In genomic region chr11:10155793-10156490, GRCh38 we compare ENCODE assay signal across 18 cellular contexts.
DNase-seq lines count a peak whose midpoint lies in the region; ATAC-seq, FAIRE-seq and TF ChIP-seq lines count a peak whose summit lies in the region.
"Had no signal": no experiment of that assay in that cellular context is flagged by ENCODE, and none has a peak within 500 bp of the region (broad histone marks: within the 10 kb centered on the region; RNA-seq: fewer than 3 reads in every experiment).

No MANE protein-coding gene starts in this region.

- H3K27ac ChIP-seq in mammary epithelial cell (ENCODE audit: insufficient read depth, low read depth, low read length), result no peak overlapping the region
- no peak overlapping the region for H3K27ac ChIP-seq in pancreas
- no peak overlapping the region for H3K27ac ChIP-seq in MM.1S (ENCODE audit: low read length)
- H3K27ac ChIP-seq: spleen, WERI-Rb-1 had no signal

- no TSS peak for BruUV-seq in mammary epithelial cell (replicated peaks; lab: Mats Ljungman, UMichigan)

- CTCF ChIA-PET in mammary epithelial cell (lab: Charles Lee; ENCODE audit: low non-redundant PET), result no interaction called here

- TF ChIP-seq CTCF in mammary epithelial cell (conservative IDR thresholded peaks at IDR 0.05 in 1 of 2, IDR thresholded peaks at IDR 0.05 in 1 of 2; ENCODE audit: extremely low read depth in 1 of 2, insufficient read depth in 1 of 2, low read depth in 1 of 2, low read length in 2 of 2), result no peak
- TF ChIP-seq CTCF in pancreas (IDR thresholded peaks at IDR 0.05), result no peak
- no peak for TF ChIP-seq CTCF in MM.1S (IDR thresholded peaks at IDR 0.05; ENCODE audit: low read length)

- no peaks in the 10 kb centered on the region for H3F3A ChIP-seq in MM.1S (ENCODE audit: insufficient read depth, low read length)

- no peak overlapping the region for H2AFZ ChIP-seq in mammary epithelial cell (ENCODE audit: low read depth, low read length)
- no peak overlapping the region for H2AFZ ChIP-seq in MM.1S (ENCODE audit: low read length)

- H3K9me3 ChIP-seq in mammary epithelial cell (replicated peaks; ENCODE audit: insufficient read depth, low read length) (no peaks in the 10 kb centered on the region), pancreas (no peaks in the 10 kb centered on the region), MM.1S (replicated peaks; ENCODE audit: insufficient read depth, low read length) (no peaks in the 10 kb centered on the region)

- H3K27me3 ChIP-seq in mammary epithelial cell (ENCODE audit: insufficient read depth, low read length) (no peaks in the 10 kb centered on the region), pancreas (no peaks in the 10 kb centered on the region), MM.1S (replicated peaks; ENCODE audit: insufficient read depth, low read length) (no peaks in the 10 kb centered on the region)
- H3K27me3 ChIP-seq: spleen had no signal

- DNase-seq in NCI-H1417 (lab: John Stamatoyannopoulos, UW) (peak in 2 of 3 experiments; percentile 41 to 72), NCI-H1417 treated with DMSO at 0.1 percent for 48 hours (lab: John Stamatoyannopoulos, UW) (no peak), NCI-H146 treated with DMSO at 0.1 percent for 48 hours (lab: John Stamatoyannopoulos, UW; ENCODE audit: unreplicated experiment) (peak; percentile 83), mammary epithelial cell (peak; percentile 26), pancreas (peak in 1 of 6 donors; percentile 3), NCI-H1092 (lab: John Stamatoyannopoulos, UW) (no peak), MM.1S (no peak)
- DNase-seq: 8988T; activated CD4-positive, alpha-beta memory T cell treated with anti-CD3 and anti-CD28 coated beads for 36 hours; activated naive CD4-positive, alpha-beta T cell treated with anti-CD3 and anti-CD28 coated beads, Interleukin-2, amount 10 ng/mL, durations not matched to agents 7 days and 5 days; activated T-cell treated with anti-CD3 and anti-CD28 coated beads, Interleukin-2, amount 50 U/mL, for 1 hour; NCI-H2107; Right ventricle myocardium superior; spleen; T-helper 17 cell; WERI-Rb-1 had no signal

- intact Hi-C loops in mammary epithelial cell (cut with micrococcal nuclease), result no loop called here
- intact Hi-C loops in pancreas (cut with DNase I), result no loop called here

- in situ Hi-C loops in mammary epithelial cell (cut with MboI; ENCODE audit: low sequenced_read_pairs in 2 of 2), result no loop called here

- dilution Hi-C loops in mammary epithelial cell (cut with HindIII; ENCODE audit: low sequenced_read_pairs), result no loop called here

- H3K36me3 ChIP-seq in mammary epithelial cell (ENCODE audit: insufficient read depth, low read length), result no peaks in the 10 kb centered on the region
- no peaks in the 10 kb centered on the region for H3K36me3 ChIP-seq in pancreas
- H3K36me3 ChIP-seq in MM.1S (replicated peaks; ENCODE audit: insufficient read depth, low read length), result no peaks in the 10 kb centered on the region
- H3K36me3 ChIP-seq: WERI-Rb-1 had no signal

- no peak overlapping the region for H3K4me3 ChIP-seq in mammary epithelial cell (replicated peaks in 1 of 3; ENCODE audit: insufficient read depth in 1 of 3, low read depth in 2 of 3, low read length in 3 of 3)
- no peak overlapping the region for H3K4me3 ChIP-seq in pancreas
- no peak overlapping the region for H3K4me3 ChIP-seq in MM.1S (ENCODE audit: low read length)
- H3K4me3 ChIP-seq: spleen had no signal

- H4K20me1 ChIP-seq in mammary epithelial cell (ENCODE audit: insufficient read depth, low read length) (no peaks in the 10 kb centered on the region), MM.1S (ENCODE audit: insufficient read depth, low read length) (no peaks in the 10 kb centered on the region)

- H3K4me1 ChIP-seq in mammary epithelial cell (ENCODE audit: insufficient read depth, low read length) (peaks cover 4% of the 10 kb centered on the region), pancreas (no peaks in the 10 kb centered on the region), MM.1S (ENCODE audit: low read length) (no peaks in the 10 kb centered on the region)
- H3K4me1 ChIP-seq: spleen had no signal

- H3K9ac ChIP-seq in mammary epithelial cell (ENCODE audit: insufficient read depth, low read length) (no peak overlapping the region), MM.1S (ENCODE audit: low read length) (no peak overlapping the region)

- no peak overlapping the region for H3K4me2 ChIP-seq in mammary epithelial cell (ENCODE audit: insufficient read depth, low read depth, low read length)
- H3K4me2 ChIP-seq in MM.1S (ENCODE audit: low read depth, low read length), result no peak overlapping the region

- ATAC-seq in pancreas, result peak in 3 of 4 donors; percentile 26 to 90 (median 70)
- ATAC-seq in HG02763 (IDR thresholded peaks at IDR 0.05; ENCODE audit: unreplicated experiment), result no peak
- ATAC-seq: T-helper 17 cell had no signal

- 82% methylated on average over 10 of the region's 17 CpGs for WGBS in mammary epithelial cell (ENCODE audit: low coverage, missing lambda C conversion rate)
- WGBS in pancreas, 2 donors, result 85 to 92% methylated on average over 17 of the region's 17 CpGs

- FAIRE-seq in pancreas (lab: Jason Lieb, UNC), result no peak
- FAIRE-seq: astrocyte had no signal

- no peaks in the 10 kb centered on the region; the same call in 1 of the 2 replicates for H3K9me2 ChIP-seq in MM.1S (replicated peaks; ENCODE audit: insufficient read depth, low read length)

- H3K79me2 ChIP-seq in mammary epithelial cell (ENCODE audit: insufficient read depth, low read length) (peaks cover 19% of the 10 kb centered on the region), MM.1S (ENCODE audit: low read length) (peaks cover 12% of the 10 kb centered on the region)

Comparison
In these comparisons a context has a peak if more than half of its experiments do, and no peak if none do; other contexts are left out.
1. DNase-seq: peak in NCI-H1417 (2 of 3), NCI-H146 treated with DMSO at 0.1 percent for 48 hours (single experiment) and mammary epithelial cell (single experiment); none in NCI-H1417 treated with DMSO at 0.1 percent for 48 hours (single experiment), NCI-H1092 (single experiment) and MM.1S (single experiment).